ENCODE assay signal across 39 cellular contexts in the genomic region with DNA sequence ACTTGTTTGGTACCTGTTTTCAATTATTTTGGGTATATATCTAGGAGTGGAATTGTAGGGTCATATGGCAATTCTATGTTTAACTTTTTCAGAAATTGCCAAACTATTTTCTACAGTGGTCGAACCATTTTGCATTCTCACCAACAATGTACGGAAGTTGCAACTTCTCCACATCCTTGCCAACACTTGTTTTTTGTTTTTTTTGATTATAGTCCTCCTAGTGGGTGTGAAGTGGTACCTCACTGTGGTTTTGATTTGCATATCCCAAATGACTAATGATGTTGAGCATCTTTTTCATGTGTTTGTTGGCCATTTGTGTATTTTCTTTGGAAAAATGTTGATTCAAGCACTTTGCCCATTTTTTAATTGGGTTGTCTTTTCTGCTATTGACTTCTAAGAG.
DNase-seq lines count a peak whose midpoint lies in the region; ATAC-seq, FAIRE-seq and TF ChIP-seq lines count a peak whose summit lies in the region.
"Had no signal": no experiment of that assay in that cellular context is flagged by ENCODE, and none has a peak within 500 bp of the region (broad histone marks: within the 10 kb centered on the region; RNA-seq: fewer than 3 reads in every experiment).

No MANE protein-coding gene starts in this region.

- no peak overlapping the region for H3K4me3 Mint-ChIP-seq in GM23338
- H3K4me3 Mint-ChIP-seq in neural progenitor cell: no peak overlapping the region
- H3K4me3 Mint-ChIP-seq: activated naive CD8-positive, alpha-beta T cell treated with anti-CD3 and anti-CD28 coated beads for 36 hours; B cell; CD8-positive, alpha-beta memory T cell had no signal

- BruUV-seq in PC-3 (replicated peaks; lab: Mats Ljungman, UMichigan): no TSS peak

- DNase-seq in GM23338 (ENCODE audit: low spot score) (no peak), PC-3 (no peak), fibroblast of mammary gland (ENCODE audit: low read depth) (no peak), neural progenitor cell (ENCODE audit: low spot score) (no peak), RCC 7860 (ENCODE audit: low spot score) (no peak), OCI-M1 (lab: John Stamatoyannopoulos, UW) (no peak), NCI-H2029 (lab: John Stamatoyannopoulos, UW) (no peak)
- DNase-seq: ACHN; activated CD4-positive, alpha-beta T cell treated with anti-CD3 and anti-CD28 coated beads for 4 hours; activated CD8-positive, alpha-beta memory T cell treated with anti-CD3 and anti-CD28 coated beads for 24 hours; activated effector memory CD4-positive, alpha-beta T cell treated with Interleukin-2 at 50 U/mL for 16 hours; activated naive CD8-positive, alpha-beta T cell treated with anti-CD3 and anti-CD28 coated beads for 36 hours; anterior cingulate cortex; CD8-positive, alpha-beta memory T cell; DMS53; head of caudate nucleus; KBM-7; left ventricle myocardium inferior; mesenchymal stem cell; MG63; NCI-H2029 treated with DMSO at 0.1 percent for 48 hours; NCI-H2227 treated with DMSO at 0.1 percent for 48 hours; NCI-H526 treated with DMSO at 0.1 percent for 48 hours; nucleus accumbens; sigmoid colon; SJCRH30; stimulated activated CD4-positive, alpha-beta T cell treated with anti-CD3 and anti-CD28 coated beads, Interleukin-4, amount 100 ng/mL, for 1 hour; stomach; SW 1271; T-helper 9 cell; thyroid gland; WERI-Rb-1 had no signal

- no peak for FAIRE-seq in RCC 7860 (lab: Jason Lieb, UNC)
- FAIRE-seq: bronchial epithelial cell, G401.6, HTR-8/SVneo, keratinocyte had no signal

- H3K9ac ChIP-seq in PC-3 (ENCODE audit: low read length): no peak overlapping the region
- no peak overlapping the region for H3K9ac ChIP-seq in neural progenitor cell

- H2AFZ ChIP-seq in GM23338: no peak overlapping the region
- H2AFZ ChIP-seq in PC-3 (ENCODE audit: low read length): no peak overlapping the region
- H2AFZ ChIP-seq in neural progenitor cell (replicated peaks): no peak overlapping the region

- H4K20me1 ChIP-seq in GM23338 (replicated peaks; ENCODE audit: insufficient read depth) (no peaks in the 10 kb centered on the region), PC-3 (ENCODE audit: low read length) (no peaks in the 10 kb centered on the region), neural progenitor cell (ENCODE audit: low read depth) (no peaks in the 10 kb centered on the region)

- no peak overlapping the region for H3K4me3 ChIP-seq in GM23338
- H3K4me3 ChIP-seq in PC-3 (ENCODE audit: low read length): no peak overlapping the region
- H3K4me3 ChIP-seq in fibroblast of mammary gland (ENCODE audit: control insufficient read depth, low read depth, low read length): no peak overlapping the region
- no peak overlapping the region for H3K4me3 ChIP-seq in neural progenitor cell
- H3K4me3 ChIP-seq: left ventricle myocardium inferior, MG63, prostate gland, sigmoid colon, SJCRH30, stomach, thyroid gland had no signal

- no peak for ATAC-seq in GM23338
- no peak for ATAC-seq in PC-3
- ATAC-seq in HG02571 (IDR thresholded peaks at IDR 0.05; ENCODE audit: unreplicated experiment): no peak

- H3F3A ChIP-seq in GM23338 (replicated peaks; ENCODE audit: low read depth): no peaks in the 10 kb centered on the region
- no peaks in the 10 kb centered on the region for H3F3A ChIP-seq in PC-3 (ENCODE audit: low read length, unreplicated experiment)
- no peaks in the 10 kb centered on the region for H3F3A ChIP-seq in neural progenitor cell (ENCODE audit: low read depth)

- H3K27me3 Mint-ChIP-seq in GM23338 (ENCODE audit: insufficient read depth, low read depth, poor library complexity) (peaks cover 2% of the 10 kb centered on the region), neural progenitor cell (ENCODE audit: insufficient read depth, low read depth) (peaks cover 3% of the 10 kb centered on the region)
- H3K27me3 Mint-ChIP-seq: activated naive CD8-positive, alpha-beta T cell treated with anti-CD3 and anti-CD28 coated beads for 36 hours had no signal

- H3K27ac Mint-ChIP-seq in GM23338: no peak overlapping the region
- H3K27ac Mint-ChIP-seq in neural progenitor cell: no peak overlapping the region
- H3K27ac Mint-ChIP-seq: activated naive CD8-positive, alpha-beta T cell treated with anti-CD3 and anti-CD28 coated beads for 36 hours; B cell; CD8-positive, alpha-beta memory T cell had no signal

- CTCF ChIA-PET in PC-3 (lab: Charles Lee): no interaction called here

- H3K36me3 Mint-ChIP-seq in GM23338 (ENCODE audit: low read depth): no peaks in the 10 kb centered on the region
- H3K36me3 Mint-ChIP-seq in neural progenitor cell: no peaks in the 10 kb centered on the region
- H3K36me3 Mint-ChIP-seq: activated naive CD8-positive, alpha-beta T cell treated with anti-CD3 and anti-CD28 coated beads for 36 hours; CD8-positive, alpha-beta memory T cell had no signal

- H3K9me3 ChIP-seq in PC-3 (ENCODE audit: low read length): no peaks in the 10 kb centered on the region
- no peaks in the 10 kb centered on the region for H3K9me3 ChIP-seq in neural progenitor cell (ENCODE audit: low read depth)
- H3K9me3 ChIP-seq: left ventricle myocardium inferior, MG63, prostate gland, sigmoid colon, SJCRH30, stomach, thyroid gland had no signal

- H3K79me2 ChIP-seq in GM23338 (replicated peaks; ENCODE audit: insufficient read depth) (no peaks in the 10 kb centered on the region), PC-3 (ENCODE audit: low read length) (no peaks in the 10 kb centered on the region), neural progenitor cell (ENCODE audit: low read depth) (no peaks in the 10 kb centered on the region)

- H3K27ac ChIP-seq in GM23338 (ENCODE audit: low read depth) (no peak overlapping the region), PC-3 (ENCODE audit: low read length) (no peak overlapping the region), neural progenitor cell (no peak overlapping the region)
- H3K27ac ChIP-seq: left ventricle myocardium inferior, prostate gland, sigmoid colon, SJCRH30, stomach, thyroid gland, WERI-Rb-1 had no signal

- intact Hi-C loops in PC-3 (cut with micrococcal nuclease): no loop called here

- H3K4me2 ChIP-seq in GM23338: no peak overlapping the region
- H3K4me2 ChIP-seq in PC-3 (ENCODE audit: low read length): no peak overlapping the region
- H3K4me2 ChIP-seq in neural progenitor cell: no peak overlapping the region

- H3K4me1 ChIP-seq in GM23338 (ENCODE audit: insufficient read depth) (no peaks in the 10 kb centered on the region), PC-3 (ENCODE audit: insufficient read depth, low read length) (no peaks in the 10 kb centered on the region), neural progenitor cell (no peaks in the 10 kb centered on the region)
- H3K4me1 ChIP-seq: left ventricle myocardium inferior, prostate gland, sigmoid colon, SJCRH30, stomach, thyroid gland had no signal

- H3K4me1 Mint-ChIP-seq in GM23338 (no peaks in the 10 kb centered on the region), neural progenitor cell (no peaks in the 10 kb centered on the region)
- H3K4me1 Mint-ChIP-seq: activated naive CD8-positive, alpha-beta T cell treated with anti-CD3 and anti-CD28 coated beads for 36 hours; B cell; CD8-positive, alpha-beta memory T cell had no signal

- H3K9me3 Mint-ChIP-seq in GM23338 (no peaks in the 10 kb centered on the region; the same call in 2 of the 3 replicates), neural progenitor cell (no peaks in the 10 kb centered on the region)
- H3K9me3 Mint-ChIP-seq: activated naive CD8-positive, alpha-beta T cell treated with anti-CD3 and anti-CD28 coated beads for 36 hours had no signal

- H3K9me2 ChIP-seq in GM23338 (ENCODE audit: insufficient read depth): no peaks in the 10 kb centered on the region; the same call in 1 of the 2 replicates
- 0 out of 2 replicates have a peak, but pooled peaks cover 4% of the 10 kb centered on the region for H3K9me2 ChIP-seq in PC-3 (replicated peaks; ENCODE audit: low read length)

- no peaks in the 10 kb centered on the region for H3K36me3 ChIP-seq in GM23338 (ENCODE audit: insufficient read depth)
- H3K36me3 ChIP-seq in PC-3 (ENCODE audit: low read depth, low read length): no peaks in the 10 kb centered on the region
- H3K36me3 ChIP-seq in neural progenitor cell: no peaks in the 10 kb centered on the region
- H3K36me3 ChIP-seq: left ventricle myocardium inferior, MG63, prostate gland, sigmoid colon, SJCRH30, stomach, thyroid gland, WERI-Rb-1 had no signal

- TF ChIP-seq CTCF in GM23338 (conservative IDR thresholded peaks at IDR 0.05; ENCODE audit: low read depth in 2 of 2) (peak; percentile 20 to 36; a peak in 2 of 4 replicates), PC-3 (conservative IDR thresholded peaks at IDR 0.05; ENCODE audit: low read depth, low read length) (peak; percentile 43), fibroblast of mammary gland (conservative IDR thresholded peaks at IDR 0.05; ENCODE audit: control insufficient read depth, insufficient read depth, low read depth, low read length) (peak; percentile 2), neural progenitor cell (IDR thresholded peaks at IDR 0.05) (peak; percentile 20)

- POLR2A ChIA-PET in PC-3 (lab: Charles Lee; ENCODE audit: unreplicated experiment): no interaction called here

- no peaks in the 10 kb centered on the region for H3K27me3 ChIP-seq in GM23338 (ENCODE audit: insufficient read depth)
- H3K27me3 ChIP-seq in PC-3 (ENCODE audit: low read length): peaks cover 82% of the 10 kb centered on the region
- H3K27me3 ChIP-seq in neural progenitor cell: no peaks in the 10 kb centered on the region
- H3K27me3 ChIP-seq: MG63, sigmoid colon, SJCRH30, stomach, thyroid gland had no signal

TF ChIP-seq in GM23338, 12 proteins besides CTCF, POLR2A, EP300 and RAD21 (continues in another document):
- no peak for TF ChIP-seq STAT1 (IDR thresholded peaks at IDR 0.05; ENCODE audit: unreplicated experiment)
